28 cellular contexts compared by ENCODE assay signal in genomic region chr20:43762911-43763310, GRCh38. TPM values are rescaled to one million over a fixed set of nuclear protein-coding genes. Genes with fewer than 3 reads are reported as not detected.
"Had no signal": no experiment of that assay in that cellular context is flagged by ENCODE, and none has a peak within 500 bp of the region (broad histone marks: within the 10 kb centered on the region; RNA-seq: fewer than 3 reads in every experiment).

No MANE protein-coding gene starts in this region.

- H3K36me3 Mint-ChIP-seq: memory B cell, mesothelial cell of epicardium, natural killer cell had no signal

- H3K4me3 Mint-ChIP-seq: central memory CD8-positive, alpha-beta T cell; memory B cell; mesothelial cell of epicardium; natural killer cell had no signal

- H3K27ac ChIP-seq: colonic mucosa, lower lobe of right lung, parathyroid adenoma, prostate gland, skin epidermis, stomach, thoracic aorta had no signal

- H2AFZ ChIP-seq: parathyroid adenoma had no signal

- H3K4me1 ChIP-seq: colonic mucosa, lower lobe of right lung, parathyroid adenoma, prostate gland had no signal

- H3K9me3 Mint-ChIP-seq: central memory CD8-positive, alpha-beta T cell; memory B cell; mesothelial cell of epicardium; natural killer cell had no signal

- H3K27ac Mint-ChIP-seq: memory B cell, mesothelial cell of epicardium, natural killer cell had no signal

- H3K9ac ChIP-seq: parathyroid adenoma had no signal

- H3K27me3 Mint-ChIP-seq: central memory CD8-positive, alpha-beta T cell had no signal

- H3K4me3 ChIP-seq: colonic mucosa, heart right ventricle, lower lobe of right lung, prostate gland, sigmoid colon, skin epidermis, stomach, thoracic aorta had no signal

- H3K79me2 ChIP-seq: parathyroid adenoma had no signal

- H3K4me1 Mint-ChIP-seq: central memory CD8-positive, alpha-beta T cell; natural killer cell had no signal

- H3K9me3 ChIP-seq: colonic mucosa, heart right ventricle, lower lobe of right lung, prostate gland, sigmoid colon, stomach, thoracic aorta had no signal

- ATAC-seq: left lobe of liver, lower lobe of right lung, natural killer cell had no signal

- DNase-seq: colonic mucosa; dermis blood vessel endothelial cell; foreskin melanocyte; hypothalamus; kidney glomerular epithelial cell; lower lobe of right lung; natural killer cell; sigmoid colon; stimulated activated CD4-positive, alpha-beta T cell treated with anti-CD3 and anti-CD28 coated beads, Interleukin-12 subunit alpha, Interleukin-12 subunit beta, amount 100 ng/mL, for 4 hours; stimulated activated naive CD4-positive, alpha-beta T cell; stomach; trophoblast cell had no signal

- H3K36me3 ChIP-seq: colonic mucosa, heart right ventricle, lower lobe of right lung, prostate gland, sigmoid colon, stomach, thoracic aorta had no signal

- H3K27me3 ChIP-seq: colonic mucosa had no signal

RNA-seq across cellular contexts. Expression of gene GTSF1L, which starts 36.1 kb away (rescaled TPM):
- total RNA-seq: colonic mucosa, dermis blood vessel endothelial cell, epithelial cell of proximal tubule, glomerular endothelial cell, heart right ventricle, left lobe of liver, lower lobe of right lung, mesothelial cell of epicardium, mucosa of gallbladder, myocyte, natural killer cell, omental fat pad, renal cortical epithelial cell, sigmoid colon, stomach, thoracic aorta, urinary bladder had no signal
- polyA plus RNA-seq: heart right ventricle, stomach, urinary bladder had no signal
